ENCODE assay signal across 30 cellular contexts in the genomic region with DNA sequence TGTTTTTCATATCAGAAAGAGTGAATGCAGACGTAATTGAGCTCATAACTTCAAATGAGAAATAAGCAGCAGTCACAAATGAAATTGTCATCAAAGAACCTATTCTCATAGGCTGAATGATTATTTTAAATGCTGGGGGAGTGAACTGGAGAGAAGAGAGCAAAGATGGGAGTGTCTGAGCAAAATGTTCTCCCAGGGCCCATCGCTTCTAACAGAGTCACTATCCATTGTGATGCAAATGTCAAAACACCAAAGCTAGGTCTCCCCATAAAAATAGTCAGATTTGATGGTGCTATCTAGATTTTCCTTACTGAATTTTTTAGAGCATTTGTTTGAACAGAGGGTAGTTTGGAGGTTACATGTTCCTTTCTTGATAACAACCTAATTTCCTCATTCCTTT.
"Had no signal": no experiment of that assay in that cellular context is flagged by ENCODE, and none has a peak within 500 bp of the region (broad histone marks: within the 10 kb centered on the region; RNA-seq: fewer than 3 reads in every experiment).

No MANE protein-coding gene starts in this region.

- H3K27ac Mint-ChIP-seq: activated naive CD4-positive, alpha-beta T cell treated with anti-CD3 and anti-CD28 coated beads for 36 hours; activated naive CD8-positive, alpha-beta T cell treated with anti-CD3 and anti-CD28 coated beads for 36 hours; activated T-helper 1 cell treated with anti-CD3 and anti-CD28 coated beads, Interleukin-12 subunit alpha, Interleukin-12 subunit beta, Interleukin-2, Interleukin-4 antibody, amounts not matched to agents 30 ng/mL and 10 ng/mL and 1 ng/mL, durations not matched to agents 14 hours and 24 hours and 36 hours; mesothelial cell of epicardium; stimulated activated naive B cell treated with anti-CD40 and anti-IgM and Interleukin-4, amounts not matched to agents 10 μg/mL and 1 μg/mL and 100 μg/mL, for 72 hours; T-helper 2 cell treated with Interferon-gamma antibody and Interleukin-4, amounts not matched to agents 5 μg/mL and 100 μg/mL, for 36 hours had no signal

- DNase-seq: activated CD4-positive, alpha-beta T cell treated with anti-CD3 and anti-CD28 coated beads for 4 hours; activated CD4-positive, alpha-beta T cell treated with anti-CD3 and anti-CD28 coated beads, Interleukin-2, amount 50 U/mL, for 48 hours; activated CD4-positive, CD25-positive, alpha-beta regulatory T cell; activated CD8-positive, alpha-beta memory T cell treated with anti-CD3 and anti-CD28 coated beads for 24 hours; activated effector memory CD4-positive, alpha-beta T cell treated with anti-CD3 and anti-CD28 coated beads, Interleukin-2, amount 50 U/mL, for 16 hours; activated naive CD4-positive, alpha-beta T cell treated with anti-CD3 and anti-CD28 coated beads for 36 hours; activated naive CD8-positive, alpha-beta T cell treated with anti-CD3 and anti-CD28 coated beads for 36 hours; activated T-cell treated with anti-CD3 and anti-CD28 coated beads, Interleukin-2, amount 50 U/mL, for 1 hour; adrenal gland; aorta; body of pancreas; dermis blood vessel endothelial cell; effector CD8-positive, alpha-beta T cell; esophagus squamous epithelium; foreskin melanocyte; islet precursor cell; left ventricle myocardium inferior; naive B cell; stimulated activated CD4-positive, alpha-beta T cell treated with anti-CD3 and anti-CD28 coated beads, Interleukin-15, amount 100 ng/mL, for 24 hours; stimulated activated CD4-positive, alpha-beta T cell treated with anti-CD3 and anti-CD28 coated beads, Interleukin-2, amount 100 ng/mL, for 24 hours; stimulated activated naive B cell treated with anti-CD40 and anti-IgM and Interleukin-4, amounts not matched to agents 10 μg/mL and 1 μg/mL and 100 μg/mL, for 72 hours; stomach; tibial artery; upper lobe of right lung had no signal

- H3K36me3 ChIP-seq: adrenal gland, esophagus squamous epithelium, left ventricle myocardium inferior, right atrium auricular region, stomach, suprapubic skin, tibial artery, upper lobe of right lung had no signal

- H3K4me1 ChIP-seq: adrenal gland, body of pancreas, esophagus squamous epithelium, left ventricle myocardium inferior, right atrium auricular region, stomach, suprapubic skin, tibial artery, upper lobe of right lung had no signal

- H3K9me3 Mint-ChIP-seq: activated naive CD4-positive, alpha-beta T cell treated with anti-CD3 and anti-CD28 coated beads for 36 hours; activated naive CD8-positive, alpha-beta T cell treated with anti-CD3 and anti-CD28 coated beads for 36 hours; activated T-helper 1 cell treated with anti-CD3 and anti-CD28 coated beads, Interleukin-12 subunit alpha, Interleukin-12 subunit beta, Interleukin-2, Interleukin-4 antibody, amounts not matched to agents 30 ng/mL and 10 ng/mL and 1 ng/mL, durations not matched to agents 14 hours and 24 hours and 36 hours; mesothelial cell of epicardium; naive B cell; stimulated activated naive B cell treated with anti-CD40 and anti-IgM and Interleukin-4, amounts not matched to agents 10 μg/mL and 1 μg/mL and 100 μg/mL, for 72 hours; T-helper 2 cell treated with Interferon-gamma antibody and Interleukin-4, amounts not matched to agents 5 μg/mL and 100 μg/mL, for 36 hours had no signal

- H3K27ac ChIP-seq: adrenal gland, body of pancreas, epithelial cell of prostate, esophagus squamous epithelium, left ventricle myocardium inferior, right atrium auricular region, stomach, suprapubic skin, tibial artery, upper lobe of right lung had no signal

- H3K27me3 Mint-ChIP-seq: activated naive CD8-positive, alpha-beta T cell treated with anti-CD3 and anti-CD28 coated beads for 36 hours; naive B cell; stimulated activated naive B cell treated with anti-CD40 and anti-IgM and Interleukin-4, amounts not matched to agents 10 μg/mL and 1 μg/mL and 100 μg/mL, for 72 hours had no signal

- H3K4me1 Mint-ChIP-seq: activated naive CD8-positive, alpha-beta T cell treated with anti-CD3 and anti-CD28 coated beads for 36 hours; mesothelial cell of epicardium had no signal

- H3K9me3 ChIP-seq: adrenal gland, body of pancreas, esophagus squamous epithelium, left ventricle myocardium inferior, right atrium auricular region, stomach, suprapubic skin, tibial artery, upper lobe of right lung had no signal

- H3K27me3 ChIP-seq: adrenal gland, body of pancreas, esophagus squamous epithelium, right atrium auricular region, stomach, suprapubic skin, tibial artery, upper lobe of right lung had no signal

- H3K36me3 Mint-ChIP-seq: activated naive CD8-positive, alpha-beta T cell treated with anti-CD3 and anti-CD28 coated beads for 36 hours; mesothelial cell of epicardium; naive B cell had no signal

- ATAC-seq: body of pancreas; stimulated activated naive B cell treated with anti-CD40 and anti-IgM and Interleukin-4, amounts not matched to agents 10 μg/mL and 1 μg/mL and 100 μg/mL, for 72 hours; upper lobe of right lung had no signal

- H3K4me3 ChIP-seq: adrenal gland, body of pancreas, esophagus squamous epithelium, left ventricle myocardium inferior, right atrium auricular region, stomach, suprapubic skin, tibial artery, upper lobe of right lung had no signal

- H3K4me3 Mint-ChIP-seq: activated naive CD4-positive, alpha-beta T cell treated with anti-CD3 and anti-CD28 coated beads for 36 hours; activated naive CD8-positive, alpha-beta T cell treated with anti-CD3 and anti-CD28 coated beads for 36 hours; activated T-helper 1 cell treated with anti-CD3 and anti-CD28 coated beads, Interleukin-12 subunit alpha, Interleukin-12 subunit beta, Interleukin-2, Interleukin-4 antibody, amounts not matched to agents 30 ng/mL and 10 ng/mL and 1 ng/mL, durations not matched to agents 14 hours and 24 hours and 36 hours; mesothelial cell of epicardium; naive B cell; stimulated activated naive B cell treated with anti-CD40 and anti-IgM and Interleukin-4, amounts not matched to agents 10 μg/mL and 1 μg/mL and 100 μg/mL, for 72 hours; T-helper 2 cell treated with Interferon-gamma antibody and Interleukin-4, amounts not matched to agents 5 μg/mL and 100 μg/mL, for 36 hours had no signal
